ENCODE assay signal across 9 cellular contexts in the genomic region with DNA sequence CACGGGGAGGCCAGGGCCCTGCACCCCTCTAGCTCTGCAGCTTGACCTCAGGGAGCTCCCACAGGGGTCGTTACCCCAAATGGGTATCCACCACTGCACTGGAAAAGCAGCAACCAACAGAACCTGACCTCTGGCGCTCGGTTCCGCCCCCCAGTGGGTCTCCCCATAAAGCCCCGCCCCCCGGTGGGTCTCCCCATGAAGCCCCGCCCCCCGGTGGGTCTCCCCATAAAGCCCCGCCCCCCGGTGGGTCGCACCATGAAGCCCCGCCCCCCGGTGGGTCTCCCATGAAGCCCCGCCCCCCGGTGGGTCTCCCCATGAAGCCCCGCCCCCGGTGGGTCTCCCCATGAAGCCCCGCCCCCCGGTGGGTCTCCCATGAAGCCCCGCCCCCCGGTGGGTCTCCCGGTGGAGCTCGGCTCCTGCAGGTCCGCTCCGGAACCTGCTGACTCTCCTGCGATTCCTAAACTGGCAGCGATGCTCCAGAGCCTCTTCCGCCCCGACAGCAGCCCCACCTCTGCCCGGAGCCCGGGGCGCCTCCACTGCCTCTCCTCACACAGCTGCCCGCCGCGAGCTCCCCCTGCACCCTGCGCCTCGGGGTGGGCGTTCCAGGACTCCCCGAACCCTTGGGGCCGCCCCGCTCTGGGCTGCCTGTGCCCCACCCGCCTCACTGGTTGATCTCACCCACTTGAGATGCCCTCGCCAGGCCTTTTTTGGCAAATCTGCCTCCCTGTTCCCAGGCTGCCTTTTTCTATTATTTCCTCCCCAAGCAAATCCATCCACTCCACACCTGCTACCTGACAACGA. TPM values are rescaled to one million over a fixed set of nuclear protein-coding genes. Genes with fewer than 3 reads are reported as not detected.
A peak's percentile ranks its signal among the peaks of the same experiment; 100 is the strongest.
DNase-seq lines count a peak whose midpoint lies in the region; ATAC-seq and TF ChIP-seq lines count a peak whose summit lies in the region.
"Had no signal": no experiment of that assay in that cellular context is flagged by ENCODE, and none has a peak within 500 bp of the region (broad histone marks: within the 10 kb centered on the region; RNA-seq: fewer than 3 reads in every experiment).

No MANE protein-coding gene starts in this region.

- ATAC-seq in aorta (ENCODE audit: low FRiP score): no peak

- in situ Hi-C loops in mammary epithelial cell (cut with MboI; ENCODE audit: low sequenced_read_pairs in 2 of 2): no loop called here

- no peaks in the 10 kb centered on the region for H4K20me1 ChIP-seq in mammary epithelial cell (ENCODE audit: insufficient read depth, low read length)

- DNase-seq in cardiac muscle cell (ENCODE audit: low read depth in 1 of 2, low spot score in 1 of 2) (peak in 1 of 2 donors; percentile 24), left ventricle myocardium inferior (no peak), NCI-H2196 treated with DMSO at 0.1 percent for 48 hours (lab: John Stamatoyannopoulos, UW; ENCODE audit: unreplicated experiment) (peak; percentile 72), endodermal cell (peak; percentile 60), aorta (peak; percentile 44 to 76), coronary artery (ENCODE audit: low spot score) (no peak), uterus (no peak), mammary epithelial cell (no peak)

- H3K9me3 ChIP-seq in cardiac muscle cell (ENCODE audit: low read depth): no peaks in the 10 kb centered on the region
- no peaks in the 10 kb centered on the region for H3K9me3 ChIP-seq in left ventricle myocardium inferior (replicated peaks)
- no peaks in the 10 kb centered on the region for H3K9me3 ChIP-seq in endodermal cell (ENCODE audit: control insufficient read depth, low read length)
- no peaks in the 10 kb centered on the region for H3K9me3 ChIP-seq in aorta (ENCODE audit: control insufficient read depth, low read length)
- H3K9me3 ChIP-seq in uterus: no peaks in the 10 kb centered on the region
- no peaks in the 10 kb centered on the region for H3K9me3 ChIP-seq in mammary epithelial cell (replicated peaks; ENCODE audit: insufficient read depth, low read length)

- H3K36me3 Mint-ChIP-seq in endodermal cell (ENCODE audit: low read depth): peaks cover 6% of the 10 kb centered on the region

- H3K4me2 ChIP-seq in mammary epithelial cell (ENCODE audit: insufficient read depth, low read depth, low read length): no peak overlapping the region

- dilution Hi-C loops in mammary epithelial cell (cut with HindIII; ENCODE audit: low sequenced_read_pairs): no loop called here

- no peak overlapping the region for H3K9ac ChIP-seq in endodermal cell (ENCODE audit: extremely low read depth, low read length, poor library complexity, severe bottlenecking)
- no peak overlapping the region for H3K9ac ChIP-seq in mammary epithelial cell (ENCODE audit: insufficient read depth, low read length)

- no TSS peak for BruUV-seq in mammary epithelial cell (replicated peaks; lab: Mats Ljungman, UMichigan)

- peak overlapping the region; percentile 76 for H3K27ac ChIP-seq in cardiac muscle cell
- H3K27ac ChIP-seq in left ventricle myocardium inferior (replicated peaks): no peak overlapping the region
- H3K27ac ChIP-seq in endodermal cell (ENCODE audit: low read depth, low read length): peak overlapping the region; percentile 53
- H3K27ac ChIP-seq in aorta (ENCODE audit: low read depth in 1 of 2, low read length in 2 of 2): no peak overlapping the region
- H3K27ac ChIP-seq in coronary artery: no peak overlapping the region
- no peak overlapping the region for H3K27ac ChIP-seq in uterus
- H3K27ac ChIP-seq in mammary epithelial cell (ENCODE audit: insufficient read depth, low read depth, low read length): no peak overlapping the region

- intact Hi-C loops in left ventricle myocardium inferior (cut with micrococcal nuclease) (no loop called here), aorta (cut with DNase I) (no loop called here), uterus (cut with DNase I; ENCODE audit: low total_unique reads) (no loop called here), mammary epithelial cell (cut with micrococcal nuclease) (no loop called here)

- CTCF ChIA-PET in mammary epithelial cell (lab: Charles Lee; ENCODE audit: low non-redundant PET): no interaction called here

- WGBS in endodermal cell (ENCODE audit: insufficient coverage in 1 of 2, insufficient read length in 1 of 2), 2 experiments: 90 to 93% methylated on average over 20 to 37 of the region's 45 CpGs
- 68 to 81% methylated on average over 30 to 44 of the region's 45 CpGs for WGBS in aorta, 2 donors
- 100% methylated on average over 2 of the region's 45 CpGs for WGBS in mammary epithelial cell (ENCODE audit: low coverage, missing lambda C conversion rate)

- no peaks in the 10 kb centered on the region for H3K79me2 ChIP-seq in mammary epithelial cell (ENCODE audit: insufficient read depth, low read length)

- H3K4me3 ChIP-seq in cardiac muscle cell: no peak overlapping the region
- H3K4me3 ChIP-seq in left ventricle myocardium inferior: no peak overlapping the region
- H3K4me3 ChIP-seq in endodermal cell (ENCODE audit: low read length): no peak overlapping the region
- H3K4me3 ChIP-seq in aorta (ENCODE audit: low read length in 2 of 2): no peak overlapping the region
- H3K4me3 ChIP-seq in coronary artery: no peak overlapping the region
- no peak overlapping the region for H3K4me3 ChIP-seq in uterus
- no peak overlapping the region for H3K4me3 ChIP-seq in mammary epithelial cell (replicated peaks in 1 of 3; ENCODE audit: insufficient read depth in 1 of 3, low read depth in 2 of 3, low read length in 3 of 3)

- H3K9me3 Mint-ChIP-seq in endodermal cell: no peaks in the 10 kb centered on the region
- H3K9me3 Mint-ChIP-seq: nephron had no signal

- H3K4me1 Mint-ChIP-seq in endodermal cell: peaks cover 6% of the 10 kb centered on the region
- H3K4me1 Mint-ChIP-seq: nephron had no signal

- no peaks in the 10 kb centered on the region for H3K27me3 Mint-ChIP-seq in endodermal cell (ENCODE audit: insufficient read depth)

- H3K4me1 ChIP-seq in cardiac muscle cell (ENCODE audit: low read depth): peaks cover 11% of the 10 kb centered on the region
- H3K4me1 ChIP-seq in left ventricle myocardium inferior: peaks cover 15% of the 10 kb centered on the region
- no peaks in the 10 kb centered on the region for H3K4me1 ChIP-seq in endodermal cell (ENCODE audit: control insufficient read depth, insufficient read depth, low read length)
- no peaks in the 10 kb centered on the region for H3K4me1 ChIP-seq in aorta (ENCODE audit: control insufficient read depth in 1 of 2, insufficient read depth in 2 of 2, low read length in 2 of 2)
- H3K4me1 ChIP-seq in uterus: no peaks in the 10 kb centered on the region
- H3K4me1 ChIP-seq in mammary epithelial cell (ENCODE audit: insufficient read depth, low read length): no peaks in the 10 kb centered on the region

- H3K36me3 ChIP-seq in cardiac muscle cell (peaks cover 5% of the 10 kb centered on the region), left ventricle myocardium inferior (peaks cover 39% of the 10 kb centered on the region), endodermal cell (ENCODE audit: control insufficient read depth, insufficient read depth, low read length) (peaks cover 12% of the 10 kb centered on the region), aorta (ENCODE audit: control insufficient read depth in 1 of 2, insufficient read depth in 2 of 2, low read length in 1 of 2) (no peaks in the 10 kb centered on the region), uterus (no peaks in the 10 kb centered on the region), mammary epithelial cell (ENCODE audit: insufficient read depth, low read length) (no peaks in the 10 kb centered on the region)

- H3K27me3 ChIP-seq in cardiac muscle cell (no peaks in the 10 kb centered on the region), left ventricle myocardium inferior (ENCODE audit: low read depth) (no peaks in the 10 kb centered on the region), endodermal cell (ENCODE audit: control insufficient read depth, insufficient read depth, low read length, poor library complexity, severe bottlenecking) (no peaks in the 10 kb centered on the region), aorta (ENCODE audit: control insufficient read depth in 1 of 2, insufficient read depth in 2 of 2, low read length in 1 of 2) (no peaks in the 10 kb centered on the region), uterus (no peaks in the 10 kb centered on the region), mammary epithelial cell (ENCODE audit: insufficient read depth, low read length) (no peaks in the 10 kb centered on the region)

- no peak for TF ChIP-seq POLR2A in uterus (IDR thresholded peaks at IDR 0.05)

- no peak overlapping the region for H3K27ac Mint-ChIP-seq in endodermal cell
- H3K27ac Mint-ChIP-seq: nephron had no signal

- no peak overlapping the region for H3K4me3 Mint-ChIP-seq in endodermal cell
- H3K4me3 Mint-ChIP-seq: nephron had no signal

- H2AFZ ChIP-seq in mammary epithelial cell (ENCODE audit: low read depth, low read length): no peak overlapping the region

- no peak for TF ChIP-seq CTCF in cardiac muscle cell (IDR thresholded peaks at IDR 0.05; ENCODE audit: low read depth, low read length)
- TF ChIP-seq CTCF in left ventricle myocardium inferior (IDR thresholded peaks at IDR 0.05; ENCODE audit: borderline replicate concordance): no peak
- no peak for TF ChIP-seq CTCF in endodermal cell (conservative IDR thresholded peaks at IDR 0.05)
- no peak for TF ChIP-seq CTCF in coronary artery (IDR thresholded peaks at IDR 0.05)
- no peak for TF ChIP-seq CTCF in uterus (IDR thresholded peaks at IDR 0.05)
- TF ChIP-seq CTCF in mammary epithelial cell (conservative IDR thresholded peaks at IDR 0.05 in 1 of 2, IDR thresholded peaks at IDR 0.05 in 1 of 2; ENCODE audit: extremely low read depth in 1 of 2, insufficient read depth in 1 of 2, low read depth in 1 of 2, low read length in 2 of 2): no peak

RNA-seq across cellular contexts. Expression of gene SLC2A4RG, which starts 12.1 kb away (rescaled TPM):
- total RNA-seq in cardiac muscle cell (79.2 and 177 TPM in 2 replicates), left ventricle myocardium inferior (79.2 TPM), endodermal cell (100 to 1,000 TPM in 1 of 2 donors, 10 to 100 TPM in 1; 69.3 to 108 TPM), aorta (10 to 100 TPM; 49.9 to 72.4 TPM), uterus (100 to 1,000 TPM in 1 of 4 donors, 10 to 100 TPM in 3; 10.5 to 120 (median 41.0) TPM), mammary epithelial cell (100 to 1,000 TPM in 1 of 2 donors, 10 to 100 TPM in 1; 35.8 to 101 TPM)
- polyA plus RNA-seq in cardiac muscle cell (46.6 and 58.0 TPM in 2 replicates), aorta (10 to 100 TPM; 24.7 to 86.7 TPM), mammary epithelial cell (35.8 TPM)
- 89.4 TPM for polyA plus RNA-seq in endodermal cell (2013, experiment 1 of 2)
- polyA plus RNA-seq in endodermal cell (2013, experiment 2 of 2): 77.8 TPM
- polyA minus RNA-seq in mammary epithelial cell: 15.7 TPM

RNA-seq across cellular contexts. Expression of gene LIME1, which starts 15.2 kb away (rescaled TPM):
- total RNA-seq in cardiac muscle cell (10.1 and 19.2 TPM in 2 replicates), left ventricle myocardium inferior (3.4 TPM), endodermal cell (10 to 100 TPM in 1 of 2 donors, 1 to 10 TPM in 1; 7.6 to 10.1 TPM), aorta (1 to 10 TPM; 6.5 to 7.4 TPM), uterus (10 to 100 TPM in 1 of 4 donors, 1 to 10 TPM in 3; 2.6 to 10.5 (median 8.4) TPM), mammary epithelial cell (1 to 10 TPM; 2.7 to 8.1 TPM)
- polyA plus RNA-seq in cardiac muscle cell (7.0 and 17.4 TPM in 2 replicates), aorta (10 to 100 TPM in 1 of 2 donors, 1 to 10 TPM in 1; 9.9 to 57.6 TPM), mammary epithelial cell (2.0 TPM)
- 10.0 TPM for polyA plus RNA-seq in endodermal cell (2013, experiment 1 of 2)
- 9.6 TPM for polyA plus RNA-seq in endodermal cell (2013, experiment 2 of 2)
- polyA minus RNA-seq in mammary epithelial cell: not detected

RNA-seq across cellular contexts. Expression of gene ZGPAT, which starts 43.8 kb away (rescaled TPM):
- 36.3 and 48.8 TPM in 2 replicates for total RNA-seq in cardiac muscle cell
- 30.0 and 37.5 TPM in 2 replicates for polyA plus RNA-seq in cardiac muscle cell
- 15.8 TPM for total RNA-seq in left ventricle myocardium inferior
- 10 to 100 TPM; 28.8 to 29.5 TPM for total RNA-seq in endodermal cell
- polyA plus RNA-seq in endodermal cell (2013, experiment 1 of 2): 20.8 TPM
- 22.4 TPM for polyA plus RNA-seq in endodermal cell (2013, experiment 2 of 2)
- total RNA-seq in aorta: 10 to 100 TPM; 20.8 to 28.6 TPM
- 10 to 100 TPM; 22.5 to 49.5 TPM for polyA plus RNA-seq in aorta
- 10 to 100 TPM in 3 of 4 donors, 1 to 10 TPM in 1; 1.5 to 37.9 (median 15.3) TPM for total RNA-seq in uterus
- total RNA-seq in mammary epithelial cell: 10 to 100 TPM; 11.8 to 20.9 TPM
- polyA plus RNA-seq in mammary epithelial cell: 13.2 TPM
- 6.8 TPM for polyA minus RNA-seq in mammary epithelial cell

RNA-seq across cellular contexts. Expression of gene ARFRP1, which starts 43.9 kb away (rescaled TPM):
- total RNA-seq in cardiac muscle cell: 46.1 and 61.3 TPM in 2 replicates
- 75.0 and 85.1 TPM in 2 replicates for polyA plus RNA-seq in cardiac muscle cell
- total RNA-seq in left ventricle myocardium inferior: 37.1 TPM
- 10 to 100 TPM; 41.6 to 46.2 TPM for total RNA-seq in endodermal cell
- polyA plus RNA-seq in endodermal cell (2013, experiment 1 of 2): 17.2 TPM
- polyA plus RNA-seq in endodermal cell (2013, experiment 2 of 2): 13.7 TPM
- total RNA-seq in aorta: 10 to 100 TPM; 46.3 to 51.7 TPM
- 10 to 100 TPM; 28.9 to 76.2 TPM for polyA plus RNA-seq in aorta
- total RNA-seq in uterus: 10 to 100 TPM; 26.1 to 59.8 (median 33.5) TPM
- total RNA-seq in mammary epithelial cell: 10 to 100 TPM; 28.8 to 61.1 TPM
- polyA plus RNA-seq in mammary epithelial cell: 35.9 TPM
- polyA minus RNA-seq in mammary epithelial cell: 31.2 TPM

RNA-seq across cellular contexts. Expression of gene TNFRSF6B, which starts 55.2 kb away (rescaled TPM):
- total RNA-seq in cardiac muscle cell: 9.5 and 10.3 TPM in 2 replicates
- polyA plus RNA-seq in cardiac muscle cell: 3.3 and 4.9 TPM in 2 replicates
- total RNA-seq in left ventricle myocardium inferior: 0.27 TPM
- total RNA-seq in endodermal cell: not detected
- polyA plus RNA-seq in endodermal cell (2013, experiment 1 of 2): 2.0 TPM
- polyA plus RNA-seq in endodermal cell (2013, experiment 2 of 2): 1.1 TPM
- total RNA-seq in aorta: 10 to 100 TPM in 1 of 2 donors, 1 to 10 TPM in 1; 5.9 to 11.5 TPM
- 10 to 100 TPM in 1 of 2 donors, 1 to 10 TPM in 1; 2.1 to 73.9 TPM for polyA plus RNA-seq in aorta
- total RNA-seq in uterus: 1 to 10 TPM in 1 of 4 donors, under 1 TPM in 1, not detected in 2; 0.83 to 4.1 TPM
- 10 to 100 TPM in 1 of 2 donors, 1 to 10 TPM in 1; 8.3 to 76.5 TPM for total RNA-seq in mammary epithelial cell
- 461 TPM for polyA plus RNA-seq in mammary epithelial cell
- polyA minus RNA-seq in mammary epithelial cell: 35.7 TPM

Comparison
In these comparisons a context has a peak if more than half of its experiments do, and no peak if none do; other contexts are left out.
1. H3K27ac ChIP-seq: peak in cardiac muscle cell (single experiment) and endodermal cell (single experiment); none in left ventricle myocardium inferior (single experiment), aorta (0 of 2), coronary artery (0 of 2), uterus (0 of 2) and mammary epithelial cell (single experiment).
2. DNase-seq: peak in NCI-H2196 treated with DMSO at 0.1 percent for 48 hours (single experiment), endodermal cell (single experiment) and aorta (2 of 2); none in left ventricle myocardium inferior (single experiment), coronary artery (single experiment), uterus (0 of 2) and mammary epithelial cell (single experiment).